Comparison of ENCODE assay signal across 27 cellular contexts in genomic region chr6:23418095-23418494, GRCh38.
"Had no signal": no experiment of that assay in that cellular context is flagged by ENCODE, and none has a peak within 500 bp of the region (broad histone marks: within the 10 kb centered on the region; RNA-seq: fewer than 3 reads in every experiment).

No MANE protein-coding gene starts in this region.

- DNase-seq: dermis blood vessel endothelial cell; effector memory CD4-positive, alpha-beta T cell; erythroblast; esophagus squamous epithelium; foreskin melanocyte; glutamatergic neuron; hypothalamus; immature natural killer cell; islet precursor cell; kidney glomerular epithelial cell; mesendoderm; midbrain; naive thymus-derived CD4-positive, alpha-beta T cell; nucleus accumbens; posterior cingulate gyrus; psoas muscle; right lobe of liver; small intestine; stimulated activated CD4-positive, alpha-beta T cell treated with anti-CD3 and anti-CD28 coated beads, Interleukin-15, amount 100 ng/mL, for 24 hours; stimulated activated CD4-positive, alpha-beta T cell treated with anti-CD3 and anti-CD28 coated beads, Interleukin-2, amount 100 ng/mL, for 48 hours; stimulated activated naive CD4-positive, alpha-beta T cell; stimulated activated naive CD8-positive, alpha-beta T cell treated with anti-CD3 and anti-CD28 coated beads, Interleukin-15, amount 100 ng/mL, for 72 hours; transverse colon had no signal

- H3K27ac Mint-ChIP-seq: immature natural killer cell; naive thymus-derived CD4-positive, alpha-beta T cell; stimulated activated naive CD8-positive, alpha-beta T cell treated with anti-CD3 and anti-CD28 coated beads, Interleukin-15, amount 100 ng/mL, for 72 hours had no signal

- FAIRE-seq: small intestine had no signal

- H3K27me3 ChIP-seq: esophagus squamous epithelium, right lobe of liver, suprapubic skin, transverse colon had no signal

- H3K4me1 Mint-ChIP-seq: central memory CD8-positive, alpha-beta T cell; immature natural killer cell; naive thymus-derived CD4-positive, alpha-beta T cell; stimulated activated naive CD8-positive, alpha-beta T cell treated with anti-CD3 and anti-CD28 coated beads, Interleukin-15, amount 100 ng/mL, for 72 hours had no signal

- H3K4me1 ChIP-seq: psoas muscle, right lobe of liver, transverse colon had no signal

- H3K9me3 Mint-ChIP-seq: nephron had no signal

- H3K36me3 Mint-ChIP-seq: immature natural killer cell; naive thymus-derived CD4-positive, alpha-beta T cell had no signal

- H3K27me3 Mint-ChIP-seq: central memory CD8-positive, alpha-beta T cell; naive thymus-derived CD4-positive, alpha-beta T cell; stimulated activated naive CD8-positive, alpha-beta T cell treated with anti-CD3 and anti-CD28 coated beads, Interleukin-15, amount 100 ng/mL, for 72 hours had no signal

- H3K36me3 ChIP-seq: esophagus squamous epithelium, right lobe of liver, suprapubic skin, transverse colon had no signal

- H3K27ac ChIP-seq: coronary artery, esophagus squamous epithelium, psoas muscle, right lobe of liver, suprapubic skin, transverse colon had no signal

- H3K9me3 ChIP-seq: esophagus squamous epithelium, psoas muscle, right lobe of liver, suprapubic skin, transverse colon had no signal

- H3K4me3 ChIP-seq: coronary artery, esophagus squamous epithelium, psoas muscle, right lobe of liver, suprapubic skin, transverse colon had no signal

- H3K4me3 Mint-ChIP-seq: central memory CD8-positive, alpha-beta T cell; immature natural killer cell; naive thymus-derived CD4-positive, alpha-beta T cell; nephron; stimulated activated naive CD8-positive, alpha-beta T cell treated with anti-CD3 and anti-CD28 coated beads, Interleukin-15, amount 100 ng/mL, for 72 hours had no signal

- ATAC-seq: naive thymus-derived CD4-positive, alpha-beta T cell; psoas muscle; right lobe of liver; stimulated activated naive CD8-positive, alpha-beta T cell treated with anti-CD3 and anti-CD28 coated beads, Interleukin-15, amount 100 ng/mL, for 72 hours had no signal
